ENCODE assay signal across 8 cellular contexts in genomic region chr18:57748770-57749603, GRCh38. TPM values are rescaled to one million over a fixed set of nuclear protein-coding genes. Genes with fewer than 3 reads are reported as not detected.
DNase-seq lines count a peak whose midpoint lies in the region; ATAC-seq lines count a peak whose summit lies in the region.

No MANE protein-coding gene starts in this region.

- peak; percentile 75 for DNase-seq in NCI-H1436 treated with DMSO at 0.1 percent for 48 hours (lab: John Stamatoyannopoulos, UW)
- no peak for DNase-seq in NCI-H1436 (lab: John Stamatoyannopoulos, UW)
- peak; percentile 15 for DNase-seq in NCI-H460 (ENCODE audit: extremely low read depth, low read depth)
- DNase-seq in GOT3 (lab: John Stamatoyannopoulos, UW): no peak
- no peak for DNase-seq in C1 segment of cervical spinal cord (lab: John Stamatoyannopoulos, UW)
- no peak for DNase-seq in activated CD4-positive, alpha-beta T cell treated with anti-CD3 and anti-CD28 coated beads, Interleukin-2, amount 50 U/mL, for 1 hour

- ATAC-seq in HG02981 (IDR thresholded peaks at IDR 0.05; ENCODE audit: unreplicated experiment) (peak; percentile 96), esophagus mucosa (peak; percentile 82)

RNA-seq across cellular contexts. Expression of gene ATP8B1, which starts 54.1 kb away (rescaled TPM):
- total RNA-seq in NCI-H460 (2014; rRNA removed; shearing (Covaris generic)): 0.25 and 0.26 TPM in 2 replicates
- polyA plus RNA-seq in NCI-H460 (2014; cell fraction: nucleus; rRNA removed): 0.18 and 0.57 TPM in 2 replicates
- total RNA-seq in esophagus mucosa: 37.7 TPM

Comparison
In these comparisons a context has a peak if more than half of its experiments do, and no peak if none do; other contexts are left out.
1. DNase-seq: peak in NCI-H1436 treated with DMSO at 0.1 percent for 48 hours (single experiment) and NCI-H460 (single experiment); none in NCI-H1436 (single experiment), GOT3 (single experiment), C1 segment of cervical spinal cord (0 of 14) and activated CD4-positive, alpha-beta T cell treated with anti-CD3 and anti-CD28 coated beads, Interleukin-2, amount 50 U/mL, for 1 hour (single experiment).
2. RNA of gene ATP8B1, which starts 54.1 kb away (total RNA-seq): 37.7 TPM in esophagus mucosa (single experiment); 0.25 to 0.26 TPM in NCI-H460; every median in the first group is over 10 times any median in the second.